In genomic region chr19:916645-917322, GRCh38 we compare ENCODE assay signal across 10 cellular contexts. TPM values are rescaled to one million over a fixed set of nuclear protein-coding genes. Genes with fewer than 3 reads are reported as not detected.
A peak's percentile ranks its signal among the peaks of the same experiment; 100 is the strongest.
DNase-seq lines count a peak whose midpoint lies in the region; TF ChIP-seq lines count a peak whose summit lies in the region.
"Had no signal": no experiment of that assay in that cellular context is flagged by ENCODE, and none has a peak within 500 bp of the region (broad histone marks: within the 10 kb centered on the region; RNA-seq: fewer than 3 reads in every experiment).

No MANE protein-coding gene starts in this region.

- POLR2A ChIA-PET in RWPE1 (lab: Yijun Ruan, JAX; ENCODE audit: low non-redundant PET), result no interaction called here

- H3K9me3 Mint-ChIP-seq in neural crest cell, result no peaks in the 10 kb centered on the region
- no peaks in the 10 kb centered on the region for H3K9me3 Mint-ChIP-seq in activated T-helper 2 cell treated with anti-CD3 and anti-CD28 coated beads, Interferon-gamma antibody, Interleukin-2, Interleukin-4, amounts not matched to agents 10 μg/mL and 5 μg/mL and 100 μg/mL, durations not matched to agents 14 hours and 24 hours and 36 hours

- no peaks in the 10 kb centered on the region for H3K36me3 Mint-ChIP-seq in neural crest cell (ENCODE audit: low read depth)
- H3K36me3 Mint-ChIP-seq in activated T-helper 2 cell treated with anti-CD3 and anti-CD28 coated beads, Interferon-gamma antibody, Interleukin-2, Interleukin-4, amounts not matched to agents 10 μg/mL and 5 μg/mL and 100 μg/mL, durations not matched to agents 14 hours and 24 hours and 36 hours (ENCODE audit: low read depth), result no peaks in the 10 kb centered on the region

- no peaks in the 10 kb centered on the region for H3K36me3 ChIP-seq in BLaER1 treated with 17β-estradiol and CSF1 and Interleukin-3, amounts not matched to agents 10 nM and 100 nM
- H3K36me3 ChIP-seq in HUES48 (ENCODE audit: control insufficient read depth, insufficient read depth, low read length), result no peaks in the 10 kb centered on the region
- H3K36me3 ChIP-seq: adrenal gland had no signal

- H3K4me1 ChIP-seq in BLaER1 treated with 17β-estradiol and CSF1 and Interleukin-3, amounts not matched to agents 10 nM and 100 nM, result peaks cover 37 to 46% (median 41%) of the 10 kb centered on the region in 10 experiments
- H3K4me1 ChIP-seq in HUES48 (ENCODE audit: control insufficient read depth, insufficient read depth, low read length), result 0 out of 2 replicates have a peak, but pooled peaks cover 3% of the 10 kb centered on the region

- DNase-seq in activated naive CD4-positive, alpha-beta T cell treated with anti-CD3 and anti-CD28 coated beads, Interleukin-2, amount 50 U/mL, for 16 hours, result peak; percentile 52
- DNase-seq in neural crest cell (ENCODE audit: low read depth, low spot score) (no peak), NCI-H2081 treated with DMSO at 0.1 percent for 48 hours (lab: John Stamatoyannopoulos, UW) (no peak), RWPE1 (ENCODE audit: low spot score) (no peak), NCI-H187 treated with DMSO at 0.1 percent for 48 hours (lab: John Stamatoyannopoulos, UW) (no peak)
- no peak for DNase-seq in activated T-helper 2 cell treated with anti-CD3 and anti-CD28 coated beads, Interferon-gamma antibody, Interleukin-2, Interleukin-4, amounts not matched to agents 10 μg/mL and 5 μg/mL and 100 μg/mL, durations not matched to agents 14 hours and 24 hours and 36 hours (ENCODE audit: low spot score)
- DNase-seq: kidney had no signal

- H4K20me1 ChIP-seq in BLaER1 treated with 17β-estradiol and CSF1 and Interleukin-3, amounts not matched to agents 10 nM and 100 nM, result peaks cover 0 to 36% (median 23%) of the 10 kb centered on the region in 11 experiments; a peak in 17 of 22 replicates

- peaks cover 44% of the 10 kb centered on the region for H3K27me3 Mint-ChIP-seq in neural crest cell (ENCODE audit: low read depth)
- peaks cover 4% of the 10 kb centered on the region for H3K27me3 Mint-ChIP-seq in activated T-helper 2 cell treated with anti-CD3 and anti-CD28 coated beads, Interferon-gamma antibody, Interleukin-2, Interleukin-4, amounts not matched to agents 10 μg/mL and 5 μg/mL and 100 μg/mL, durations not matched to agents 14 hours and 24 hours and 36 hours (ENCODE audit: low read depth)

- no peak overlapping the region for H3K9ac ChIP-seq in BLaER1 treated with 17β-estradiol and CSF1 and Interleukin-3, amounts not matched to agents 10 nM and 100 nM
- no peak overlapping the region for H3K9ac ChIP-seq in HUES48 (ENCODE audit: low read depth, low read length)

- H3K27me3 ChIP-seq in BLaER1 treated with 17β-estradiol and CSF1 and Interleukin-3, amounts not matched to agents 10 nM and 100 nM, result peaks cover 59 to 80% (median 73%) of the 10 kb centered on the region in 11 experiments
- peaks cover 57% of the 10 kb centered on the region for H3K27me3 ChIP-seq in HUES48 (ENCODE audit: control insufficient read depth, insufficient read depth, low read length)

- intact Hi-C loops in activated T-helper 2 cell treated with anti-CD3 and anti-CD28 coated beads, Interferon-gamma antibody, Interleukin-2, Interleukin-4, amounts not matched to agents 10 μg/mL and 5 μg/mL and 100 μg/mL, durations not matched to agents 14 hours and 24 hours and 36 hours (cut with micrococcal nuclease), result loop anchor here (5.0 kb wide), 1 partner anchor 119 kb away; the partner anchor contains the start of gene PTBP1

- peak overlapping the region; percentile 61 for H3K4me3 Mint-ChIP-seq in neural crest cell
- H3K4me3 Mint-ChIP-seq in activated T-helper 2 cell treated with anti-CD3 and anti-CD28 coated beads, Interferon-gamma antibody, Interleukin-2, Interleukin-4, amounts not matched to agents 10 μg/mL and 5 μg/mL and 100 μg/mL, durations not matched to agents 14 hours and 24 hours and 36 hours (ENCODE audit: low read depth), result no peak overlapping the region

- CTCF ChIA-PET in RWPE1 (lab: Yijun Ruan, JAX), result interaction anchor here (0.6 kb wide), 1 partner anchor 167 kb away, joined by 3 read pairs; no protein-coding TSS in a partner anchor

- peaks cover 1% of the 10 kb centered on the region for H3K4me1 Mint-ChIP-seq in neural crest cell
- H3K4me1 Mint-ChIP-seq in activated T-helper 2 cell treated with anti-CD3 and anti-CD28 coated beads, Interferon-gamma antibody, Interleukin-2, Interleukin-4, amounts not matched to agents 10 μg/mL and 5 μg/mL and 100 μg/mL, durations not matched to agents 14 hours and 24 hours and 36 hours (ENCODE audit: low read depth), result peaks cover 11% of the 10 kb centered on the region

- no peak overlapping the region for H3K27ac Mint-ChIP-seq in neural crest cell (ENCODE audit: unreplicated experiment)
- no peak overlapping the region for H3K27ac Mint-ChIP-seq in activated T-helper 2 cell treated with anti-CD3 and anti-CD28 coated beads, Interferon-gamma antibody, Interleukin-2, Interleukin-4, amounts not matched to agents 10 μg/mL and 5 μg/mL and 100 μg/mL, durations not matched to agents 14 hours and 24 hours and 36 hours

- H3K27ac ChIP-seq in BLaER1 treated with 17β-estradiol and CSF1 and Interleukin-3, amounts not matched to agents 10 nM and 100 nM, result no peak overlapping the region
- H3K27ac ChIP-seq in HUES48 (ENCODE audit: low read depth, low read length) (no peak overlapping the region), RWPE1 (no peak overlapping the region)
- H3K27ac ChIP-seq: adrenal gland had no signal

- H3K4me3 ChIP-seq in BLaER1 treated with 17β-estradiol and CSF1 and Interleukin-3, amounts not matched to agents 10 nM and 100 nM, result peak overlapping the region in 9 of 10 experiments; percentile 29 to 60 (median 44); a peak in 12 of 20 replicates
- peak overlapping the region; percentile 75 for H3K4me3 ChIP-seq in HUES48 (ENCODE audit: low read depth, low read length)

- H3K9me3 ChIP-seq in BLaER1 treated with 17β-estradiol and CSF1 and Interleukin-3, amounts not matched to agents 10 nM and 100 nM (replicated peaks in 1 of 11), result no peaks in the 10 kb centered on the region
- no peaks in the 10 kb centered on the region for H3K9me3 ChIP-seq in HUES48 (ENCODE audit: control insufficient read depth, insufficient read depth, low read length)
- H3K9me3 ChIP-seq: adrenal gland had no signal

- no peak for TF ChIP-seq CTCF in neural crest cell (conservative IDR thresholded peaks at IDR 0.05)
- TF ChIP-seq CTCF in RWPE1 (conservative IDR thresholded peaks at IDR 0.05; ENCODE audit: low read depth), result no peak

- peak overlapping the region in 10 of 11 experiments; percentile 65 to 88 (median 81); a peak in 20 of 22 replicates for H3K4me2 ChIP-seq in BLaER1 treated with 17β-estradiol and CSF1 and Interleukin-3, amounts not matched to agents 10 nM and 100 nM

RNA-seq across cellular contexts. Expression of gene KISS1R, which starts 0.3 kb away (rescaled TPM):
- total RNA-seq in neural crest cell, result 2.2 and 2.4 TPM in 2 replicates
- total RNA-seq in activated T-helper 2 cell treated with anti-CD3 and anti-CD28 coated beads, Interferon-gamma antibody, Interleukin-2, Interleukin-4, amounts not matched to agents 10 μg/mL and 5 μg/mL and 100 μg/mL, durations not matched to agents 14 hours and 24 hours and 36 hours, result 7.1 and 8.0 TPM in 2 replicates

RNA-seq across cellular contexts. Expression of gene R3HDM4, which starts 3.8 kb away (rescaled TPM):
- total RNA-seq in neural crest cell, result 47.7 and 50.9 TPM in 2 replicates
- 77.1 and 83.3 TPM in 2 replicates for total RNA-seq in activated T-helper 2 cell treated with anti-CD3 and anti-CD28 coated beads, Interferon-gamma antibody, Interleukin-2, Interleukin-4, amounts not matched to agents 10 μg/mL and 5 μg/mL and 100 μg/mL, durations not matched to agents 14 hours and 24 hours and 36 hours

RNA-seq across cellular contexts. Expression of gene ARID3A, which starts 9.1 kb away (rescaled TPM):
- total RNA-seq in neural crest cell, result 48.4 and 58.9 TPM in 2 replicates
- 42.0 and 42.6 TPM in 2 replicates for total RNA-seq in activated T-helper 2 cell treated with anti-CD3 and anti-CD28 coated beads, Interferon-gamma antibody, Interleukin-2, Interleukin-4, amounts not matched to agents 10 μg/mL and 5 μg/mL and 100 μg/mL, durations not matched to agents 14 hours and 24 hours and 36 hours

RNA-seq across cellular contexts. Expression of gene RNU6-9, which starts 23.5 kb away (rescaled TPM):
- not detected in 2 replicates for total RNA-seq in neural crest cell
- not detected in 2 replicates for total RNA-seq in activated T-helper 2 cell treated with anti-CD3 and anti-CD28 coated beads, Interferon-gamma antibody, Interleukin-2, Interleukin-4, amounts not matched to agents 10 μg/mL and 5 μg/mL and 100 μg/mL, durations not matched to agents 14 hours and 24 hours and 36 hours
- total RNA-seq: adrenal gland, kidney had no signal

RNA-seq across cellular contexts. Expression of gene MED16, which starts 23.8 kb away (rescaled TPM):
- 73.9 and 77.7 TPM in 2 replicates for total RNA-seq in neural crest cell
- total RNA-seq in activated T-helper 2 cell treated with anti-CD3 and anti-CD28 coated beads, Interferon-gamma antibody, Interleukin-2, Interleukin-4, amounts not matched to agents 10 μg/mL and 5 μg/mL and 100 μg/mL, durations not matched to agents 14 hours and 24 hours and 36 hours, result 55.7 and 64.1 TPM in 2 replicates
